15 cellular contexts compared by ENCODE assay signal in the genomic region with DNA sequence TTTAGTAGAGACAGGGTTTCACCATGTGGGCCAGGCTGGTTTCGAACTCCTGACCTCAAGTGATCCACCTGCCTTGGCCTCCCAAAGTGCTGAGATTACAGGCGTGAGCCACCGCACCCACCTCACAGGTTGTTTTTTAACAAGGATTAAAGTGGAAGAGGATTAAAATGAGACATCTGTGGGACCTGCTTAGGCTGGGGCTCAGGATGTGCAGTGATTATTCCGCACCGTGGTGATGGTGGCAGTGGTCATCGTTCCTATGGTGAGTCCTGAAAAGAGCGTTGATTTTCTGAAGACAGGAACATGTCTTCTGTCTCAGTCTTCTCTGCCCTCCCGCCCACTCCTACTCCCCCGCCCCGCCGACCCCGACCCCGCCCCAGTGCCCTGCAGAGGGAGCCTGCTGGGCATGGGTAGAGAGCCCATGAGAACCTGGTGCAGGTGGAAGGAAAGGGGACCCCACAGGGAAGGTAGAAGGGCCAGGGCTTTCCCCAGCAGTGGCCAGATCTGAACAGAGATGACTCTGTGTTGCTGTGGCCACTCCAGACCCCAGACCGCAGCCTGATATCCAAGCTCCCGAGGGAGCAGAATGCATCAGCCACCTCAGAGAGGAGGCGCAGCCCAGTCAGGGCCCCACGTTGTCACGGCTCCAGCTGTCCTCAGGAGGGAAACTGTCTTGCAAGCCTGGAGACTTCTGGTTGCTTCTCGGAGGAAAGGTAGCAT. TPM values are rescaled to one million over a fixed set of nuclear protein-coding genes. Genes with fewer than 3 reads are reported as not detected.
DNase-seq lines count a peak whose midpoint lies in the region; ATAC-seq and TF ChIP-seq lines count a peak whose summit lies in the region.
"Had no signal": no experiment of that assay in that cellular context is flagged by ENCODE, and none has a peak within 500 bp of the region (broad histone marks: within the 10 kb centered on the region; RNA-seq: fewer than 3 reads in every experiment).

No MANE protein-coding gene starts in this region.

- no peaks in the 10 kb centered on the region for H3K36me3 Mint-ChIP-seq in activated T-cell treated with anti-CD3 and anti-CD28 coated beads, Interleukin-2, amount 50 U/mL, for 24 hours (ENCODE audit: low read depth)
- H3K36me3 Mint-ChIP-seq in activated T-cell treated with anti-CD3 and anti-CD28 coated beads, Interleukin-2, amount 50 U/mL, for 4 hours (ENCODE audit: insufficient read depth): no peaks in the 10 kb centered on the region
- no peaks in the 10 kb centered on the region for H3K36me3 Mint-ChIP-seq in dendritic cell treated with granulocyte-macrophage colony-stimulating factor and Interleukin-4, amounts not matched to agents 40 ng/mL and 50 ng/mL, for 4 days (ENCODE audit: low read depth)

- H3K4me3 Mint-ChIP-seq in activated T-cell treated with anti-CD3 and anti-CD28 coated beads, Interleukin-2, amount 50 U/mL, for 24 hours: no peak overlapping the region
- H3K4me3 Mint-ChIP-seq in activated T-cell treated with anti-CD3 and anti-CD28 coated beads, Interleukin-2, amount 50 U/mL, for 4 hours: no peak overlapping the region
- no peak overlapping the region for H3K4me3 Mint-ChIP-seq in dendritic cell treated with granulocyte-macrophage colony-stimulating factor and Interleukin-4, amounts not matched to agents 40 ng/mL and 50 ng/mL, for 4 days
- H3K4me3 Mint-ChIP-seq: HFFc6 had no signal

- no peak overlapping the region for H3K4me3 ChIP-seq in PC-9
- H3K4me3 ChIP-seq: ascending aorta, Peyer's patch, thyroid gland had no signal

- H3K9me3 Mint-ChIP-seq in activated T-cell treated with anti-CD3 and anti-CD28 coated beads, Interleukin-2, amount 50 U/mL, for 24 hours: no peaks in the 10 kb centered on the region
- no peaks in the 10 kb centered on the region for H3K9me3 Mint-ChIP-seq in activated T-cell treated with anti-CD3 and anti-CD28 coated beads, Interleukin-2, amount 50 U/mL, for 4 hours
- no peaks in the 10 kb centered on the region for H3K9me3 Mint-ChIP-seq in dendritic cell treated with granulocyte-macrophage colony-stimulating factor and Interleukin-4, amounts not matched to agents 40 ng/mL and 50 ng/mL, for 4 days
- H3K9me3 Mint-ChIP-seq: HFFc6 had no signal

- intact Hi-C loops in PC-9 (cut with micrococcal nuclease; ENCODE audit: unreplicated experiment): loop anchor here (2.0 kb wide), 1 partner anchor 33 kb away; no protein-coding TSS in a partner anchor
- intact Hi-C loops in dendritic cell treated with granulocyte-macrophage colony-stimulating factor and Interleukin-4, amounts not matched to agents 40 ng/mL and 50 ng/mL, for 4 days (cut with micrococcal nuclease): loop anchor here (2.0 kb wide), 1 partner anchor 15 kb away; no protein-coding TSS in a partner anchor

- H3K4me1 ChIP-seq in PC-9 (replicated peaks; ENCODE audit: insufficient read depth): peaks cover 37% of the 10 kb centered on the region

- H3K27me3 Mint-ChIP-seq in activated T-cell treated with anti-CD3 and anti-CD28 coated beads, Interleukin-2, amount 50 U/mL, for 24 hours: no peaks in the 10 kb centered on the region
- no peaks in the 10 kb centered on the region for H3K27me3 Mint-ChIP-seq in activated T-cell treated with anti-CD3 and anti-CD28 coated beads, Interleukin-2, amount 50 U/mL, for 4 hours (ENCODE audit: low read depth)
- peaks cover 51% of the 10 kb centered on the region for H3K27me3 Mint-ChIP-seq in dendritic cell treated with granulocyte-macrophage colony-stimulating factor and Interleukin-4, amounts not matched to agents 40 ng/mL and 50 ng/mL, for 4 days

- CTCF ChIA-PET in PC-9 (lab: Charles Lee): no interaction called here

- H3K9me2 ChIP-seq in PC-9 (ENCODE audit: insufficient read depth): no peaks in the 10 kb centered on the region

- no peak for DNase-seq in activated T-cell treated with anti-CD3 and anti-CD28 coated beads, Interleukin-2, amount 50 U/mL, for 24 hours
- no peak for DNase-seq in activated T-cell treated with anti-CD3 and anti-CD28 coated beads, Interleukin-2, amount 50 U/mL, for 4 hours
- DNase-seq in PC-9 (no peak), NAMALWA (ENCODE audit: low spot score) (no peak)
- peak; percentile 44 for DNase-seq in stimulated activated CD8-positive, alpha-beta memory T cell treated with anti-CD3 and anti-CD28 coated beads, Interleukin-4, amount 100 ng/mL, for 48 hours
- DNase-seq in stimulated activated naive CD4-positive, alpha-beta T cell treated with Interleukin-2 at 50 U/mL for 16 hours (lab: John Stamatoyannopoulos, UW): no peak
- DNase-seq: DMS153, HFFc6, NCI-H1105, NCI-H510A, Peyer's patch, thyroid gland had no signal

- H3K4me2 ChIP-seq in PC-9: no peak overlapping the region

- TF ChIP-seq CTCF in PC-9 (conservative IDR thresholded peaks at IDR 0.05): no peak

- no peaks in the 10 kb centered on the region for H3K9me3 ChIP-seq in PC-9 (ENCODE audit: insufficient read depth, low read depth)
- H3K9me3 ChIP-seq: ascending aorta, Peyer's patch, thyroid gland had no signal

- H3K79me2 ChIP-seq in PC-9 (ENCODE audit: low read depth): no peaks in the 10 kb centered on the region

- no peak for ATAC-seq in activated T-cell treated with anti-CD3 and anti-CD28 coated beads, Interleukin-2, amount 50 U/mL, for 4 hours
- ATAC-seq in HG03378 (IDR thresholded peaks at IDR 0.05; ENCODE audit: unreplicated experiment): no peak

- no peaks in the 10 kb centered on the region for H3K36me3 ChIP-seq in PC-9 (ENCODE audit: low read depth)
- H3K36me3 ChIP-seq: ascending aorta, Peyer's patch, thyroid gland had no signal

- 0 out of 2 replicates have a peak overlapping the region, but pooled peaks have one; percentile 72 for H3K27ac ChIP-seq in PC-9
- H3K27ac ChIP-seq: thyroid gland had no signal

- H3K27me3 ChIP-seq in PC-9 (ENCODE audit: insufficient read depth, low read depth): no peaks in the 10 kb centered on the region
- H3K27me3 ChIP-seq: ascending aorta, Peyer's patch, thyroid gland had no signal

- no peaks in the 10 kb centered on the region for H4K20me1 ChIP-seq in PC-9 (ENCODE audit: insufficient read depth)

- peaks cover 58% of the 10 kb centered on the region for H3K4me1 Mint-ChIP-seq in activated T-cell treated with anti-CD3 and anti-CD28 coated beads, Interleukin-2, amount 50 U/mL, for 24 hours (ENCODE audit: low read depth)
- peaks cover 46% of the 10 kb centered on the region for H3K4me1 Mint-ChIP-seq in activated T-cell treated with anti-CD3 and anti-CD28 coated beads, Interleukin-2, amount 50 U/mL, for 4 hours (ENCODE audit: low read depth)
- peaks cover 67% of the 10 kb centered on the region for H3K4me1 Mint-ChIP-seq in dendritic cell treated with granulocyte-macrophage colony-stimulating factor and Interleukin-4, amounts not matched to agents 40 ng/mL and 50 ng/mL, for 4 days (ENCODE audit: low read depth)

- peak overlapping the region; percentile 89 for H3K27ac Mint-ChIP-seq in activated T-cell treated with anti-CD3 and anti-CD28 coated beads, Interleukin-2, amount 50 U/mL, for 24 hours
- H3K27ac Mint-ChIP-seq in dendritic cell treated with granulocyte-macrophage colony-stimulating factor and Interleukin-4, amounts not matched to agents 40 ng/mL and 50 ng/mL, for 4 days: peak overlapping the region; percentile 75
- H3K27ac Mint-ChIP-seq: HFFc6 had no signal

- no peak overlapping the region for H2AFZ ChIP-seq in PC-9

- BruUV-seq in PC-9 (replicated peaks; lab: Mats Ljungman, UMichigan): no TSS peak

- peaks cover 31% of the 10 kb centered on the region for H3F3A ChIP-seq in PC-9 (ENCODE audit: insufficient read depth, low read depth)

- POLR2A ChIA-PET in PC-9 (lab: Charles Lee; ENCODE audit: unreplicated experiment): no interaction called here

RNA-seq across cellular contexts. Expression of a gene that starts 34.5 kb away (rescaled TPM):
- total RNA-seq in activated T-cell treated with anti-CD3 and anti-CD28 coated beads, Interleukin-2, amount 50 U/mL, for 4 hours: 10 to 100 TPM; 71.5 to 98.6 (median 90.4) TPM
- total RNA-seq in PC-9 (2021): 46.0 and 60.0 TPM in 2 replicates
